2 cellular contexts compared by ENCODE assay signal in the genomic region with DNA sequence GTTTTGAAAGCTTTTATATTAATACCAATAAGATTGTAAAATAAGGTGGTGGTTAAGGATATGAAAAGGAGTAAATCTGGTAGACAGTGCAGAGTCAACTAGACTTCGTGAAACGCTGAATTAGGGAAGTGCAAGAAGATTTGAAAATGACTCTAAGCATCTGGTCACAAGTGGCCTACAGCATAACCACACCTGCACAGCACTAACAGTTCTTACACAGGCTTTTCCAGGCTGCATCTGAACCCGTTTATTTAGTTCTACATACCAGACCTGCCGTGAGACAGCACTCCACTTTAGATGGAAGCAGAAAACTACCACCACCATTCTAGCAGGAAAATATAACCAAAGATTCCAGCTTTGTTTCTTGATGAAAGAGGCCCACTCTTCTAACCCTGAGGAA.
TF ChIP-seq lines count a peak whose summit lies in the region.

No MANE protein-coding gene starts in this region.

TF ChIP-seq in K562, 482 proteins besides CTCF, POLR2A, EP300 and RAD21 (continued from another document and continues in another):
- TF ChIP-seq, protein P1, sequence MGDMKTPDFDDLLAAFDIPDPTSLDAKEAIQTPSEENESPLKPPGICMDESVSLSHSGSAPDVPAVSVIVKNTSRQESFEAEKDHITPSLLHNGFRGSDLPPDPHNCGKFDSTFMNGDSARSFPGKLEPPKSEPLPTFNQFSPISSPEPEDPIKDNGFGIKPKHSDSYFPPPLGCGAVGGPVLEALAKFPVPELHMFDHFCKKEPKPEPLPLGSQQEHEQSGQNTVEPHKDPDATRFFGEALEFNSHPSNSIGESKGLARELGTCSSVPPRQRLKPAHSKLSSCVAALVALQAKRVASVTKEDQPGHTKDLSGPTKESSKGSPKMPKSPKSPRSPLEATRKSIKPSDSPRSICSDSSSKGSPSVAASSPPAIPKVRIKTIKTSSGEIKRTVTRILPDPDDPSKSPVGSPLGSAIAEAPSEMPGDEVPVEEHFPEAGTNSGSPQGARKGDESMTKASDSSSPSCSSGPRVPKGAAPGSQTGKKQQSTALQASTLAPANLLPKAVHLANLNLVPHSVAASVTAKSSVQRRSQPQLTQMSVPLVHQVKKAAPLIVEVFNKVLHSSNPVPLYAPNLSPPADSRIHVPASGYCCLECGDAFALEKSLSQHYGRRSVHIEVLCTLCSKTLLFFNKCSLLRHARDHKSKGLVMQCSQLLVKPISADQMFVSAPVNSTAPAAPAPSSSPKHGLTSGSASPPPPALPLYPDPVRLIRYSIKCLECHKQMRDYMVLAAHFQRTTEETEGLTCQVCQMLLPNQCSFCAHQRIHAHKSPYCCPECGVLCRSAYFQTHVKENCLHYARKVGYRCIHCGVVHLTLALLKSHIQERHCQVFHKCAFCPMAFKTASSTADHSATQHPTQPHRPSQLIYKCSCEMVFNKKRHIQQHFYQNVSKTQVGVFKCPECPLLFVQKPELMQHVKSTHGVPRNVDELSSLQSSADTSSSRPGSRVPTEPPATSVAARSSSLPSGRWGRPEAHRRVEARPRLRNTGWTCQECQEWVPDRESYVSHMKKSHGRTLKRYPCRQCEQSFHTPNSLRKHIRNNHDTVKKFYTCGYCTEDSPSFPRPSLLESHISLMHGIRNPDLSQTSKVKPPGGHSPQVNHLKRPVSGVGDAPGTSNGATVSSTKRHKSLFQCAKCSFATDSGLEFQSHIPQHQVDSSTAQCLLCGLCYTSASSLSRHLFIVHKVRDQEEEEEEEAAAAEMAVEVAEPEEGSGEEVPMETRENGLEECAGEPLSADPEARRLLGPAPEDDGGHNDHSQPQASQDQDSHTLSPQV (IDR thresholded peaks at IDR 0.05): no peak
- no peak for TF ChIP-seq POLR3G (IDR thresholded peaks at IDR 0.05; ENCODE audit: extremely low read depth, insufficient read length, insufficient replicate concordance)
- TF ChIP-seq, protein P2, sequence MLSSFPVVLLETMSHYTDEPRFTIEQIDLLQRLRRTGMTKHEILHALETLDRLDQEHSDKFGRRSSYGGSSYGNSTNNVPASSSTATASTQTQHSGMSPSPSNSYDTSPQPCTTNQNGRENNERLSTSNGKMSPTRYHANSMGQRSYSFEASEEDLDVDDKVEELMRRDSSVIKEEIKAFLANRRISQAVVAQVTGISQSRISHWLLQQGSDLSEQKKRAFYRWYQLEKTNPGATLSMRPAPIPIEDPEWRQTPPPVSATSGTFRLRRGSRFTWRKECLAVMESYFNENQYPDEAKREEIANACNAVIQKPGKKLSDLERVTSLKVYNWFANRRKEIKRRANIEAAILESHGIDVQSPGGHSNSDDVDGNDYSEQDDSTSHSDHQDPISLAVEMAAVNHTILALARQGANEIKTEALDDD (IDR thresholded peaks at IDR 0.05): no peak
- no peak for TF ChIP-seq SIRT6 (IDR thresholded peaks at IDR 0.05; ENCODE audit: low read depth, low read length)
- TF ChIP-seq BRD9 (IDR thresholded peaks at IDR 0.05; ENCODE audit: low read depth, partially characterized antibody): no peak
- no peak for TF ChIP-seq TCF3 (CRISPR knock-in tag; IDR thresholded peaks at IDR 0.05)
- TF ChIP-seq, protein P3, sequence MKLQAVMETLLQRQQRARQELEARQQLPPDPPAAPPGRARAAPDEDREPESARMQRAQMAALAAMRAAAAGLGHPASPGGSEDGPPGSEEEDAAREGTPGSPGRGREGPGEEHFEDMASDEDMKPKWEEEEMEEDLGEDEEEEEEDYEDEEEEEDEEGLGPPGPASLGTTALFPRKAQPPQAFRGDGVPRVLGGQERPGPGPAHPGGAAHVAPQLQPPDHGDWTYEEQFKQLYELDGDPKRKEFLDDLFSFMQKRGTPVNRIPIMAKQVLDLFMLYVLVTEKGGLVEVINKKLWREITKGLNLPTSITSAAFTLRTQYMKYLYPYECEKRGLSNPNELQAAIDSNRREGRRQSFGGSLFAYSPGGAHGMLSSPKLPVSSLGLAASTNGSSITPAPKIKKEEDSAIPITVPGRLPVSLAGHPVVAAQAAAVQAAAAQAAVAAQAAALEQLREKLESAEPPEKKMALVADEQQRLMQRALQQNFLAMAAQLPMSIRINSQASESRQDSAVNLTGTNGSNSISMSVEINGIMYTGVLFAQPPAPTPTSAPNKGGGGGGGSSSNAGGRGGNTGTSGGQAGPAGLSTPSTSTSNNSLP (IDR thresholded peaks at IDR 0.05; ENCODE audit: borderline replicate concordance, low read depth, low read length): 0 out of 2 replicates have a peak, but pooled peaks have one; percentile 1
- TF ChIP-seq NFIX (CRISPR knock-in tag; IDR thresholded peaks at IDR 0.05; ENCODE audit: low read depth): no peak
- TF ChIP-seq, protein P4, sequence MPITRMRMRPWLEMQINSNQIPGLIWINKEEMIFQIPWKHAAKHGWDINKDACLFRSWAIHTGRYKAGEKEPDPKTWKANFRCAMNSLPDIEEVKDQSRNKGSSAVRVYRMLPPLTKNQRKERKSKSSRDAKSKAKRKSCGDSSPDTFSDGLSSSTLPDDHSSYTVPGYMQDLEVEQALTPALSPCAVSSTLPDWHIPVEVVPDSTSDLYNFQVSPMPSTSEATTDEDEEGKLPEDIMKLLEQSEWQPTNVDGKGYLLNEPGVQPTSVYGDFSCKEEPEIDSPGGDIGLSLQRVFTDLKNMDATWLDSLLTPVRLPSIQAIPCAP (CRISPR knock-in tag; IDR thresholded peaks at IDR 0.05; ENCODE audit: borderline replicate concordance): no peak
- TF ChIP-seq L3MBTL2 (IDR thresholded peaks at IDR 0.05): no peak

TF ChIP-seq in GM23338, 12 proteins besides CTCF, POLR2A, EP300 and RAD21:
- TF ChIP-seq, protein P5, sequence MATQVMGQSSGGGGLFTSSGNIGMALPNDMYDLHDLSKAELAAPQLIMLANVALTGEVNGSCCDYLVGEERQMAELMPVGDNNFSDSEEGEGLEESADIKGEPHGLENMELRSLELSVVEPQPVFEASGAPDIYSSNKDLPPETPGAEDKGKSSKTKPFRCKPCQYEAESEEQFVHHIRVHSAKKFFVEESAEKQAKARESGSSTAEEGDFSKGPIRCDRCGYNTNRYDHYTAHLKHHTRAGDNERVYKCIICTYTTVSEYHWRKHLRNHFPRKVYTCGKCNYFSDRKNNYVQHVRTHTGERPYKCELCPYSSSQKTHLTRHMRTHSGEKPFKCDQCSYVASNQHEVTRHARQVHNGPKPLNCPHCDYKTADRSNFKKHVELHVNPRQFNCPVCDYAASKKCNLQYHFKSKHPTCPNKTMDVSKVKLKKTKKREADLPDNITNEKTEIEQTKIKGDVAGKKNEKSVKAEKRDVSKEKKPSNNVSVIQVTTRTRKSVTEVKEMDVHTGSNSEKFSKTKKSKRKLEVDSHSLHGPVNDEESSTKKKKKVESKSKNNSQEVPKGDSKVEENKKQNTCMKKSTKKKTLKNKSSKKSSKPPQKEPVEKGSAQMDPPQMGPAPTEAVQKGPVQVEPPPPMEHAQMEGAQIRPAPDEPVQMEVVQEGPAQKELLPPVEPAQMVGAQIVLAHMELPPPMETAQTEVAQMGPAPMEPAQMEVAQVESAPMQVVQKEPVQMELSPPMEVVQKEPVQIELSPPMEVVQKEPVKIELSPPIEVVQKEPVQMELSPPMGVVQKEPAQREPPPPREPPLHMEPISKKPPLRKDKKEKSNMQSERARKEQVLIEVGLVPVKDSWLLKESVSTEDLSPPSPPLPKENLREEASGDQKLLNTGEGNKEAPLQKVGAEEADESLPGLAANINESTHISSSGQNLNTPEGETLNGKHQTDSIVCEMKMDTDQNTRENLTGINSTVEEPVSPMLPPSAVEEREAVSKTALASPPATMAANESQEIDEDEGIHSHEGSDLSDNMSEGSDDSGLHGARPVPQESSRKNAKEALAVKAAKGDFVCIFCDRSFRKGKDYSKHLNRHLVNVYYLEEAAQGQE (IDR thresholded peaks at IDR 0.05; ENCODE audit: unreplicated experiment): no peak
- TF ChIP-seq EZH2phosphoT487 (IDR thresholded peaks at IDR 0.05; ENCODE audit: unreplicated experiment) (no peak), ZNF331 (CRISPR knock-in tag; IDR thresholded peaks at IDR 0.05; ENCODE audit: low read depth) (no peak), CREB1 (CRISPR knock-in tag; IDR thresholded peaks at IDR 0.05; ENCODE audit: low read depth) (no peak), ZNF114 (CRISPR knock-in tag; IDR thresholded peaks at IDR 0.05) (no peak), POLR2AphosphoS5 (IDR thresholded peaks at IDR 0.05; ENCODE audit: low read depth) (no peak), NANOG (IDR thresholded peaks at IDR 0.05; ENCODE audit: borderline replicate concordance) (no peak), EZH2 (IDR thresholded peaks at IDR 0.05; ENCODE audit: low read depth, unreplicated experiment) (no peak)
- TF ChIP-seq, protein P6, sequence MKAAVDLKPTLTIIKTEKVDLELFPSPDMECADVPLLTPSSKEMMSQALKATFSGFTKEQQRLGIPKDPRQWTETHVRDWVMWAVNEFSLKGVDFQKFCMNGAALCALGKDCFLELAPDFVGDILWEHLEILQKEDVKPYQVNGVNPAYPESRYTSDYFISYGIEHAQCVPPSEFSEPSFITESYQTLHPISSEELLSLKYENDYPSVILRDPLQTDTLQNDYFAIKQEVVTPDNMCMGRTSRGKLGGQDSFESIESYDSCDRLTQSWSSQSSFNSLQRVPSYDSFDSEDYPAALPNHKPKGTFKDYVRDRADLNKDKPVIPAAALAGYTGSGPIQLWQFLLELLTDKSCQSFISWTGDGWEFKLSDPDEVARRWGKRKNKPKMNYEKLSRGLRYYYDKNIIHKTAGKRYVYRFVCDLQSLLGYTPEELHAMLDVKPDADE (IDR thresholded peaks at IDR 0.05): no peak
- TF ChIP-seq, protein P7, sequence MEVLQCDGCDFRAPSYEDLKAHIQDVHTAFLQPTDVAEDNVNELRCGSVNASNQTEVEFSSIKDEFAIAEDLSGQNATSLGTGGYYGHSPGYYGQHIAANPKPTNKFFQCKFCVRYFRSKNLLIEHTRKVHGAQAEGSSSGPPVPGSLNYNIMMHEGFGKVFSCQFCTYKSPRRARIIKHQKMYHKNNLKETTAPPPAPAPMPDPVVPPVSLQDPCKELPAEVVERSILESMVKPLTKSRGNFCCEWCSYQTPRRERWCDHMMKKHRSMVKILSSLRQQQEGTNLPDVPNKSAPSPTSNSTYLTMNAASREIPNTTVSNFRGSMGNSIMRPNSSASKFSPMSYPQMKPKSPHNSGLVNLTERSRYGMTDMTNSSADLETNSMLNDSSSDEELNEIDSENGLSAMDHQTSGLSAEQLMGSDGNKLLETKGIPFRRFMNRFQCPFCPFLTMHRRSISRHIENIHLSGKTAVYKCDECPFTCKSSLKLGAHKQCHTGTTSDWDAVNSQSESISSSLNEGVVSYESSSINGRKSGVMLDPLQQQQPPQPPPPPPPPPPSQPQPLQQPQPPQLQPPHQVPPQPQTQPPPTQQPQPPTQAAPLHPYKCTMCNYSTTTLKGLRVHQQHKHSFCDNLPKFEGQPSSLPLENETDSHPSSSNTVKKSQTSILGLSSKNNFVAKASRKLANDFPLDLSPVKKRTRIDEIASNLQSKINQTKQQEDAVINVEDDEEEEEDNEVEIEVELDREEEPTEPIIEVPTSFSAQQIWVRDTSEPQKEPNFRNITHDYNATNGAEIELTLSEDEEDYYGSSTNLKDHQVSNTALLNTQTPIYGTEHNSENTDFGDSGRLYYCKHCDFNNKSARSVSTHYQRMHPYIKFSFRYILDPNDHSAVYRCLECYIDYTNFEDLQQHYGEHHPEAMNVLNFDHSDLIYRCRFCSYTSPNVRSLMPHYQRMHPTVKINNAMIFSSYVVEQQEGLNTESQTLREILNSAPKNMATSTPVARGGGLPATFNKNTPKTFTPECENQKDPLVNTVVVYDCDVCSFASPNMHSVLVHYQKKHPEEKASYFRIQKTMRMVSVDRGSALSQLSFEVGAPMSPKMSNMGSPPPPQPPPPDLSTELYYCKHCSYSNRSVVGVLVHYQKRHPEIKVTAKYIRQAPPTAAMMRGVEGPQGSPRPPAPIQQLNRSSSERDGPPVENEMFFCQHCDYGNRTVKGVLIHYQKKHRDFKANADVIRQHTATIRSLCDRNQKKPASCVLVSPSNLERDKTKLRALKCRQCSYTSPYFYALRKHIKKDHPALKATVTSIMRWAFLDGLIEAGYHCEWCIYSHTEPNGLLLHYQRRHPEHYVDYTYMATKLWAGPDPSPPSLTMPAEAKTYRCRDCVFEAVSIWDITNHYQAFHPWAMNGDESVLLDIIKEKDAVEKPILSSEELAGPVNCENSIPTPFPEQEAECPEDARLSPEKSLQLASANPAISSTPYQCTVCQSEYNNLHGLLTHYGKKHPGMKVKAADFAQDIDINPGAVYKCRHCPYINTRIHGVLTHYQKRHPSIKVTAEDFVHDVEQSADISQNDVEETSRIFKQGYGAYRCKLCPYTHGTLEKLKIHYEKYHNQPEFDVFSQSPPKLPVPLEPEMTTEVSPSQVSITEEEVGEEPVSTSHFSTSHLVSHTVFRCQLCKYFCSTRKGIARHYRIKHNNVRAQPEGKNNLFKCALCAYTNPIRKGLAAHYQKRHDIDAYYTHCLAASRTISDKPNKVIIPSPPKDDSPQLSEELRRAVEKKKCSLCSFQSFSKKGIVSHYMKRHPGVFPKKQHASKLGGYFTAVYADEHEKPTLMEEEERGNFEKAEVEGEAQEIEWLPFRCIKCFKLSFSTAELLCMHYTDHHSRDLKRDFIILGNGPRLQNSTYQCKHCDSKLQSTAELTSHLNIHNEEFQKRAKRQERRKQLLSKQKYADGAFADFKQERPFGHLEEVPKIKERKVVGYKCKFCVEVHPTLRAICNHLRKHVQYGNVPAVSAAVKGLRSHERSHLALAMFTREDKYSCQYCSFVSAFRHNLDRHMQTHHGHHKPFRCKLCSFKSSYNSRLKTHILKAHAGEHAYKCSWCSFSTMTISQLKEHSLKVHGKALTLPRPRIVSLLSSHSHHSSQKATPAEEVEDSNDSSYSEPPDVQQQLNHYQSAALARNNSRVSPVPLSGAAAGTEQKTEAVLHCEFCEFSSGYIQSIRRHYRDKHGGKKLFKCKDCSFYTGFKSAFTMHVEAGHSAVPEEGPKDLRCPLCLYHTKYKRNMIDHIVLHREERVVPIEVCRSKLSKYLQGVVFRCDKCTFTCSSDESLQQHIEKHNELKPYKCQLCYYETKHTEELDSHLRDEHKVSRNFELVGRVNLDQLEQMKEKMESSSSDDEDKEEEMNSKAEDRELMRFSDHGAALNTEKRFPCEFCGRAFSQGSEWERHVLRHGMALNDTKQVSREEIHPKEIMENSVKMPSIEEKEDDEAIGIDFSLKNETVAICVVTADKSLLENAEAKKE (CRISPR knock-in tag; IDR thresholded peaks at IDR 0.05): no peak
